Comparison of ENCODE assay signal across 8 cellular contexts in genomic region chr16:4767872-4768548, GRCh38. TPM values are rescaled to one million over a fixed set of nuclear protein-coding genes. Genes with fewer than 3 reads are reported as not detected.
A peak's percentile ranks its signal among the peaks of the same experiment; 100 is the strongest.
DNase-seq lines count a peak whose midpoint lies in the region; ATAC-seq and TF ChIP-seq lines count a peak whose summit lies in the region.

No MANE protein-coding gene starts in this region.

- no peak for TF ChIP-seq CTCF in vagina (IDR thresholded peaks at IDR 0.05)

- H3K36me3 ChIP-seq in mesenchymal stem cell (ENCODE audit: control insufficient read depth in 1 of 2, insufficient read depth in 2 of 2, low read depth in 1 of 2, low read length in 2 of 2): peaks cover 21 to 23% of the 10 kb centered on the region in 2 experiments
- peaks cover 0 to 10% of the 10 kb centered on the region in 2 donors for H3K36me3 ChIP-seq in vagina

- no peak for TF ChIP-seq POLR2A in vagina (IDR thresholded peaks at IDR 0.05)

- H3K27me3 ChIP-seq in mesenchymal stem cell (ENCODE audit: control insufficient read depth in 1 of 2, insufficient read depth in 1 of 2, low read length in 2 of 2) (no peaks in the 10 kb centered on the region), vagina (no peaks in the 10 kb centered on the region)

- H3K27me3 Mint-ChIP-seq in activated naive CD4-positive, alpha-beta T cell treated with anti-CD3 and anti-CD28 coated beads, Interleukin-2, amount 50 U/mL, for 24 hours: no peaks in the 10 kb centered on the region

- no peaks in the 10 kb centered on the region for H3K36me3 Mint-ChIP-seq in activated naive CD4-positive, alpha-beta T cell treated with anti-CD3 and anti-CD28 coated beads, Interleukin-2, amount 50 U/mL, for 24 hours

- peak overlapping the region; percentile 93 for H3K27ac ChIP-seq in caudate nucleus (ENCODE audit: low read depth, low read length)
- peak overlapping the region; percentile 96 for H3K27ac ChIP-seq in mesenchymal stem cell (ENCODE audit: low read length, poor library complexity, severe bottlenecking)
- H3K27ac ChIP-seq in vagina: peak overlapping the region; percentile 87

- H3K23ac ChIP-seq in mesenchymal stem cell (ENCODE audit: low read length in 2 of 2): no peak overlapping the region

- no peak overlapping the region for H2BK120ac ChIP-seq in mesenchymal stem cell (ENCODE audit: low read depth, low read length)

- H3K4me3 Mint-ChIP-seq in activated naive CD4-positive, alpha-beta T cell treated with anti-CD3 and anti-CD28 coated beads, Interleukin-2, amount 50 U/mL, for 24 hours: peak overlapping the region; percentile 92

- H3K9ac ChIP-seq in mesenchymal stem cell (ENCODE audit: low read length): peak overlapping the region; percentile 94

- H2AK5ac ChIP-seq in mesenchymal stem cell (ENCODE audit: low read length, severe bottlenecking): peak overlapping the region; percentile 49

- H2BK15ac ChIP-seq in mesenchymal stem cell (ENCODE audit: low read depth, poor library complexity, severe bottlenecking): no peak overlapping the region

- H3K27ac Mint-ChIP-seq in activated naive CD4-positive, alpha-beta T cell treated with anti-CD3 and anti-CD28 coated beads, Interleukin-2, amount 50 U/mL, for 24 hours: peak overlapping the region; percentile 87

- peaks cover 21% of the 10 kb centered on the region for H3K4me1 ChIP-seq in mesenchymal stem cell (ENCODE audit: control insufficient read depth, insufficient read depth, low read depth, low read length)
- peaks cover 39% of the 10 kb centered on the region for H3K4me1 ChIP-seq in vagina

- no peak overlapping the region for H3K14ac ChIP-seq in mesenchymal stem cell (ENCODE audit: low read length in 2 of 2)

- no peak overlapping the region for H2BK5ac ChIP-seq in mesenchymal stem cell (ENCODE audit: low read depth, low read length, poor library complexity, severe bottlenecking)

- peak overlapping the region; percentile 79 to 89 for H3K18ac ChIP-seq in mesenchymal stem cell (ENCODE audit: low read depth in 1 of 2, low read length in 2 of 2)

- H3K9me3 Mint-ChIP-seq in activated naive CD4-positive, alpha-beta T cell treated with anti-CD3 and anti-CD28 coated beads, Interleukin-2, amount 50 U/mL, for 24 hours: no peaks in the 10 kb centered on the region

- peaks cover 38% of the 10 kb centered on the region for H3K4me1 Mint-ChIP-seq in activated naive CD4-positive, alpha-beta T cell treated with anti-CD3 and anti-CD28 coated beads, Interleukin-2, amount 50 U/mL, for 24 hours

- peak overlapping the region in 1 of 2 experiments; percentile 42 for H2BK12ac ChIP-seq in mesenchymal stem cell (ENCODE audit: low read length in 2 of 2)

- H3K4me3 ChIP-seq in mesenchymal stem cell (ENCODE audit: insufficient read depth in 1 of 2, low read depth in 1 of 2, low read length in 2 of 2) (peak overlapping the region; percentile 39 to 89), vagina (peak overlapping the region; percentile 58 to 85)

- H2AFZ ChIP-seq in mesenchymal stem cell (ENCODE audit: low read depth, low read length): peak overlapping the region; percentile 80

- H3K4me2 ChIP-seq in mesenchymal stem cell (ENCODE audit: low read length, poor library complexity, severe bottlenecking): peak overlapping the region; percentile 87

- peaks cover 18% of the 10 kb centered on the region for H3K79me1 ChIP-seq in mesenchymal stem cell (replicated peaks; ENCODE audit: low read length, poor library complexity, severe bottlenecking)

- 70% methylated on average over 17 of the region's 17 CpGs for WGBS in mesenchymal stem cell

- no peak for ATAC-seq in GM21528 (IDR thresholded peaks at IDR 0.05; ENCODE audit: low FRiP score, unreplicated experiment)

- no peak for DNase-seq in activated naive CD4-positive, alpha-beta T cell (lab: John Stamatoyannopoulos, UW)
- DNase-seq in NCI-H2227 (lab: John Stamatoyannopoulos, UW; ENCODE audit: unreplicated experiment) (peak; percentile 34), caudate nucleus (lab: John Stamatoyannopoulos, UW) (no peak), mesenchymal stem cell (peak; percentile 68), vagina (ENCODE audit: extremely low spot score in 2 of 2) (no peak), NCI-H82 treated with DMSO at 0.1 percent for 48 hours (lab: John Stamatoyannopoulos, UW; ENCODE audit: unreplicated experiment) (no peak)

- H3K9me3 ChIP-seq in mesenchymal stem cell (ENCODE audit: control insufficient read depth, low read length) (no peaks in the 10 kb centered on the region), vagina (no peaks in the 10 kb centered on the region)

- peak overlapping the region; percentile 46 to 88 for H3K4ac ChIP-seq in mesenchymal stem cell (ENCODE audit: low read depth in 1 of 2, low read length in 2 of 2)

- intact Hi-C loops in vagina (cut with DNase I): no loop called here

- peak overlapping the region; percentile 27 for H4K8ac ChIP-seq in mesenchymal stem cell (ENCODE audit: low read length)

- no peak overlapping the region for H4K91ac ChIP-seq in mesenchymal stem cell (ENCODE audit: low read length)

RNA-seq across cellular contexts. Expression of gene ZNF500, which starts 1.0 kb away (rescaled TPM):
- 5.4 TPM for polyA plus RNA-seq in mesenchymal stem cell (2013, experiment 1 of 2)
- 5.4 TPM for polyA plus RNA-seq in mesenchymal stem cell (2013, experiment 2 of 2)
- 11.0 TPM for total RNA-seq in vagina

RNA-seq across cellular contexts. Expression of gene SEPTIN12, which starts 20.1 kb away (rescaled TPM):
- not detected for polyA plus RNA-seq in mesenchymal stem cell (2013, experiment 1 of 2)
- polyA plus RNA-seq in mesenchymal stem cell (2013, experiment 2 of 2): not detected
- not detected for total RNA-seq in vagina

RNA-seq across cellular contexts. Expression of gene SMIM22, which starts 27.2 kb away (rescaled TPM):
- polyA plus RNA-seq in mesenchymal stem cell (2013, experiment 1 of 2): not detected
- not detected for polyA plus RNA-seq in mesenchymal stem cell (2013, experiment 2 of 2)
- total RNA-seq in vagina: not detected

RNA-seq across cellular contexts. Expression of gene DNAAF8, which starts 33.7 kb away (rescaled TPM):
- 1.1 TPM for polyA plus RNA-seq in mesenchymal stem cell (2013, experiment 1 of 2)
- 1.2 TPM for polyA plus RNA-seq in mesenchymal stem cell (2013, experiment 2 of 2)
- total RNA-seq in vagina: not detected

RNA-seq across cellular contexts. Expression of gene ANKS3, which starts 33.9 kb away (rescaled TPM):
- polyA plus RNA-seq in mesenchymal stem cell (2013, experiment 1 of 2): 6.9 TPM
- 6.4 TPM for polyA plus RNA-seq in mesenchymal stem cell (2013, experiment 2 of 2)
- 25.3 TPM for total RNA-seq in vagina

Comparison
In these comparisons a context has a peak if more than half of its experiments do, and no peak if none do; other contexts are left out.
1. DNase-seq: peak in NCI-H2227 (single experiment) and mesenchymal stem cell (single experiment); none in activated naive CD4-positive, alpha-beta T cell (0 of 4), caudate nucleus (0 of 61), vagina (0 of 2) and NCI-H82 treated with DMSO at 0.1 percent for 48 hours (single experiment).
2. Peak in every context shown above with its lines, with median percentiles within 50 percentile points of each other: H3K27ac ChIP-seq.